In genomic region chr22:21015051-21016006, GRCh38 we compare ENCODE assay signal across 8 cellular contexts. TPM values are rescaled to one million over a fixed set of nuclear protein-coding genes. Genes with fewer than 3 reads are reported as not detected.
DNase-seq lines count a peak whose midpoint lies in the region; ATAC-seq and TF ChIP-seq lines count a peak whose summit lies in the region.

TSS of gene P2RX6 (plus strand) at chr22:21015165. CDS start at chr22:21015175, 10 bp downstream.

- peaks cover 10% of the 10 kb centered on the region for H3K4me1 ChIP-seq in BE2C
- H3K4me1 ChIP-seq in effector memory CD4-positive, alpha-beta T cell (ENCODE audit: control insufficient read depth, insufficient read depth, low read length, poor library complexity, severe bottlenecking), result peaks cover 9% of the 10 kb centered on the region
- H3K4me1 ChIP-seq in naive thymus-derived CD4-positive, alpha-beta T cell (ENCODE audit: control insufficient read depth in 2 of 2, insufficient read depth in 2 of 2, low read length in 2 of 2), result peaks cover 13 to 17% of the 10 kb centered on the region in 2 donors

- no peak for TF ChIP-seq CTCF in BE2C (IDR thresholded peaks at IDR 0.05; ENCODE audit: low read depth, low read length)

- intact Hi-C loops in naive thymus-derived CD4-positive, alpha-beta T cell (cut with micrococcal nuclease), result no loop called here

- peaks cover 17 to 36% (median 29%) of the 10 kb centered on the region in 7 donors for H3K4me1 Mint-ChIP-seq in naive thymus-derived CD4-positive, alpha-beta T cell

- H3K27me3 ChIP-seq in BE2C, result no peaks in the 10 kb centered on the region
- H3K27me3 ChIP-seq in effector memory CD4-positive, alpha-beta T cell (replicated peaks; ENCODE audit: control insufficient read depth, insufficient read depth, low read length, poor library complexity, severe bottlenecking), result no peaks in the 10 kb centered on the region
- H3K27me3 ChIP-seq in naive thymus-derived CD4-positive, alpha-beta T cell (ENCODE audit: control insufficient read depth in 2 of 2, insufficient read depth in 2 of 2, low read length in 2 of 2), result no peaks in the 10 kb centered on the region

- H3K36me3 Mint-ChIP-seq in naive thymus-derived CD4-positive, alpha-beta T cell, result no peaks in the 10 kb centered on the region

- no peaks in the 10 kb centered on the region for H3K9me3 ChIP-seq in BE2C
- no peaks in the 10 kb centered on the region for H3K9me3 ChIP-seq in effector memory CD4-positive, alpha-beta T cell (ENCODE audit: control insufficient read depth, low read length)
- H3K9me3 ChIP-seq in naive thymus-derived CD4-positive, alpha-beta T cell (ENCODE audit: control insufficient read depth in 2 of 3, low read length in 3 of 3), result no peaks in the 10 kb centered on the region

- no peaks in the 10 kb centered on the region; the same call in 1 of the 2 replicates for H3K36me3 ChIP-seq in BE2C
- no peaks in the 10 kb centered on the region for H3K36me3 ChIP-seq in effector memory CD4-positive, alpha-beta T cell (ENCODE audit: control insufficient read depth, insufficient read depth, low read length)
- no peaks in the 10 kb centered on the region for H3K36me3 ChIP-seq in naive thymus-derived CD4-positive, alpha-beta T cell (ENCODE audit: control insufficient read depth in 2 of 3, insufficient read depth in 3 of 3, low read length in 3 of 3)

- no peaks in the 10 kb centered on the region for H3K9me3 Mint-ChIP-seq in naive thymus-derived CD4-positive, alpha-beta T cell

- peak within 1 kb of the TSS; percentile 85 for H3K4me3 ChIP-seq in BE2C (ENCODE audit: low read depth, low read length)
- H3K4me3 ChIP-seq in effector memory CD4-positive, alpha-beta T cell (ENCODE audit: insufficient read depth, low read depth, low read length, poor library complexity, severe bottlenecking), result peak within 1 kb of the TSS; percentile 31
- peak within 1 kb of the TSS; percentile 68 for H3K4me3 ChIP-seq in naive thymus-derived CD4-positive, alpha-beta T cell (ENCODE audit: low read length)

- no peak for ATAC-seq in naive thymus-derived CD4-positive, alpha-beta T cell
- ATAC-seq in HG02840 (IDR thresholded peaks at IDR 0.05; ENCODE audit: low FRiP score, unreplicated experiment) (no peak), HG02759 (IDR thresholded peaks at IDR 0.05; ENCODE audit: unreplicated experiment) (no peak)

- peak within 1 kb of the TSS; percentile 65 for H3K27ac ChIP-seq in effector memory CD4-positive, alpha-beta T cell (ENCODE audit: insufficient read depth, low read length, poor library complexity, severe bottlenecking)
- peak within 1 kb of the TSS; percentile 59 for H3K27ac ChIP-seq in naive thymus-derived CD4-positive, alpha-beta T cell (ENCODE audit: low read depth, low read length)

- CTCF ChIA-PET in naive thymus-derived CD4-positive, alpha-beta T cell (lab: Charles Lee), result interaction anchor here (0.7 kb wide), 1 partner anchor 150 kb away, joined by 3 read pairs; no protein-coding TSS in a partner anchor

- POLR2A ChIA-PET in naive thymus-derived CD4-positive, alpha-beta T cell (lab: Charles Lee), result interaction anchor here (1.2 to 1.4 kb wide), 2 partner anchors 16 to 41 kb away, joined by 3 read pairs; no protein-coding TSS in a partner anchor

- peak within 1 kb of the TSS; percentile 73 to 96 (median 89) for H3K27ac Mint-ChIP-seq in naive thymus-derived CD4-positive, alpha-beta T cell

- H3K27me3 Mint-ChIP-seq in naive thymus-derived CD4-positive, alpha-beta T cell, result peaks cover 0 to 21% (median 0%) of the 10 kb centered on the region in 5 donors

- H3K4me3 Mint-ChIP-seq in naive thymus-derived CD4-positive, alpha-beta T cell, result peak within 1 kb of the TSS; percentile 82 to 89 (median 85)

- no peak for DNase-seq in BE2C
- peak; percentile 21 for DNase-seq in NCI-H2227 treated with DMSO at 0.1 percent for 48 hours (lab: John Stamatoyannopoulos, UW)
- DNase-seq in effector memory CD4-positive, alpha-beta T cell, result no peak
- DNase-seq in naive thymus-derived CD4-positive, alpha-beta T cell, result peak in 1 of 9 donors; percentile 7
- no peak for DNase-seq in NCI-H146 (lab: John Stamatoyannopoulos, UW)
- DNase-seq in stimulated activated naive CD4-positive, alpha-beta T cell (lab: John Stamatoyannopoulos, UW), result no peak

RNA-seq across cellular contexts. Expression of gene P2RX6, which starts in this region (rescaled TPM):
- 11.2 TPM for polyA plus RNA-seq in BE2C (2012; ENCODE audit: insufficient read depth, insufficient read length, low read depth)
- 1 to 10 TPM in 2 of 5 experiments, under 1 TPM in 3; 0.46 to 1.7 (median 0.66) TPM for total RNA-seq in naive thymus-derived CD4-positive, alpha-beta T cell
- polyA plus RNA-seq in naive thymus-derived CD4-positive, alpha-beta T cell, result under 1 TPM in 1 of 2 donors, not detected in 1; 0.15 TPM

Comparison
In these comparisons a context has a peak if more than half of its experiments do, and no peak if none do; other contexts are left out.
1. H3K4me3 ChIP-seq: peak in every context shown above with its lines; median percentile 85 in BE2C; 68 in naive thymus-derived CD4-positive, alpha-beta T cell; 31 in effector memory CD4-positive, alpha-beta T cell.